ENCODE assay signal across 8 cellular contexts in genomic region chr19:27815985-27816384, GRCh38.
"Had no signal": no experiment of that assay in that cellular context is flagged by ENCODE, and none has a peak within 500 bp of the region (broad histone marks: within the 10 kb centered on the region; RNA-seq: fewer than 3 reads in every experiment).

No MANE protein-coding gene starts in this region.

- FAIRE-seq: G401.6, GM12878, GM12891, GM12892, GM18507, GM19239 had no signal

- DNase-seq: GDM1, GF-D8 had no signal

- H3K4me3 ChIP-seq: GM12878 had no signal

- ATAC-seq: GM12878 had no signal
